ENCODE assay signal across 1 cellular context in the genomic region with DNA sequence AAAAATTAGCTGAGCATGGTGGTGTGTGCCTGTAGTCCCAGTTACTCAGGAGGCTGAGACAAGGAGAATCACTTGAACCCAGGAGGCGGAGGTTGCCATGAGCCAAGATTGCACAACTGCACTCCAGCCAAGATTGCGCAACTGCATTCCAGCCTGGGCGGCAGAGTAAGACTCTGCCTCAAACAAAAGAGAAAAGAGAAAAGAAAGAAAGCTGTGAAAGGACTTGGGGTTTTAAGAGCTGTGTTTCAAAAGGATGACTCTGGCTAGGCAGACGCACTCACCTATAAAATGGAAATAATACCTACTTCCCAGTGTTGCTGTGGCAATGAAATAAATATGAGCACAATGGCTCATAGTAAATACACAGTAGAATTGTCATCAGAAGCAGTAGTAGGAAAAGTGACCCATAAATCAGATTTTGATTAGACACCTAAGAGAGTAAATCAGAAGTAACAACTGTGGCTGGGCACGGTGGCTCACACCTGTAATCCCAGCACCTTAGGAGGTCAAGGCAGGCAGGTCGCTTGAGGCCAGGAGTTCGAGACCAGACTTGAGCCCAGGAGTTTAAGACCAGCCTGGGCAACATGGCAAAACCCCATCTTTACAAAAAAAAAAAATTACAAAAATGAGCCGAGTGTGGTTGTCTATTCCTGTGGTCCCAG.
TF ChIP-seq lines count a peak whose summit lies in the region.

No MANE protein-coding gene starts in this region.

TF ChIP-seq in WTC11, 78 proteins besides CTCF, POLR2A, EP300 and RAD21 (continued from another document):
- TF ChIP-seq JUN (CRISPR knock-in tag; IDR thresholded peaks at IDR 0.05): no peak
- no peak for TF ChIP-seq AR (CRISPR knock-in tag; IDR thresholded peaks at IDR 0.05)
TF ChIP-seq in WTC11: peak in this region for 1.
